In the genomic region with DNA sequence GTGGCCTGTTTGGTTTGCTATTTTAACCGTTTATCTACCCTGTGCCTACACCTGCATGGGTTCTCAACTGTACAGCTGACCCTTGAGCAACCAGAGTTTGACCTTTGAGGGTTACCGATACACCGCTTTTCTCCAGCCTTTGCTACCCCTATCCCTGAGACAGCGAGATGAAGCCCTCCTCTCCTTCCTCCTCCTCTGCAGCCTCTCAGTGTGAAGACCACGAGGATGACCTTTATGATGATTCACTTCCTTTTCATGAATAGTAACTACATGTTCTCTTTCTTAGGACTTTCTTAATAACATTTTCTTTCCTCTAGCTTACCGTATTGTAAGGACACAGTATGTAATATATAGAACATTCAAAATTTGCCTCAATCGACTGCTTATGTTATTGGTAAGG, we compare ENCODE assay signal across 14 cellular contexts. TPM values are rescaled to one million over a fixed set of nuclear protein-coding genes. Genes with fewer than 3 reads are reported as not detected.
DNase-seq lines count a peak whose midpoint lies in the region; ATAC-seq and TF ChIP-seq lines count a peak whose summit lies in the region.
"Had no signal": no experiment of that assay in that cellular context is flagged by ENCODE, and none has a peak within 500 bp of the region (broad histone marks: within the 10 kb centered on the region; RNA-seq: fewer than 3 reads in every experiment).

No MANE protein-coding gene starts in this region.

- H3K4me3 Mint-ChIP-seq in chondrocyte (ENCODE audit: unreplicated experiment): no peak overlapping the region
- no peak overlapping the region for H3K4me3 Mint-ChIP-seq in naive thymus-derived CD8-positive, alpha-beta T cell
- H3K4me3 Mint-ChIP-seq: GM23338 had no signal

- no peaks in the 10 kb centered on the region for H3K36me3 Mint-ChIP-seq in chondrocyte (ENCODE audit: low read depth)
- peaks cover 0 to 5% (median 0%) of the 10 kb centered on the region in 3 donors for H3K36me3 Mint-ChIP-seq in naive thymus-derived CD8-positive, alpha-beta T cell

- no peak overlapping the region for H2AFZ ChIP-seq in PC-3 (ENCODE audit: low read length)

- no peak overlapping the region for H3K27ac ChIP-seq in PC-3 (ENCODE audit: low read length)
- H3K27ac ChIP-seq in suprapubic skin: no peak overlapping the region
- H3K27ac ChIP-seq: ascending aorta, prostate gland had no signal

- H3K4me3 ChIP-seq in PC-3 (ENCODE audit: low read length) (no peak overlapping the region), suprapubic skin (no peak overlapping the region)
- H3K4me3 ChIP-seq: ascending aorta, GM23338, prostate gland had no signal

- H3F3A ChIP-seq in PC-3 (ENCODE audit: low read length, unreplicated experiment): no peaks in the 10 kb centered on the region

- H3K36me3 ChIP-seq in PC-3 (ENCODE audit: low read depth, low read length) (no peaks in the 10 kb centered on the region), suprapubic skin (no peaks in the 10 kb centered on the region)
- H3K36me3 ChIP-seq: ascending aorta, prostate gland had no signal

- no peaks in the 10 kb centered on the region for H3K9me3 Mint-ChIP-seq in chondrocyte (ENCODE audit: low read depth)
- peaks cover 0 to 4% (median 0%) of the 10 kb centered on the region in 9 donors for H3K9me3 Mint-ChIP-seq in naive thymus-derived CD8-positive, alpha-beta T cell
- H3K9me3 Mint-ChIP-seq: GM23338 had no signal

- no peak overlapping the region for H3K9ac ChIP-seq in PC-3 (ENCODE audit: low read length)

- no peak for TF ChIP-seq EP300 in suprapubic skin (IDR thresholded peaks at IDR 0.05)

- peak; percentile 19 for DNase-seq in activated effector memory CD4-positive, alpha-beta T cell treated with anti-CD3 and anti-CD28 coated beads, Interleukin-2, amount 50 U/mL, for 16 hours
- no peak for DNase-seq in activated effector memory CD4-positive, alpha-beta T cell treated with Interleukin-2 at 50 U/mL for 16 hours
- DNase-seq in PC-3 (no peak), chondrocyte (ENCODE audit: low spot score) (no peak), suprapubic skin (ENCODE audit: low spot score in 2 of 2) (peak; percentile 5 to 20), UCSD-AML1 (lab: John Stamatoyannopoulos, UW; ENCODE audit: unreplicated experiment) (no peak), NCI-H1417 (lab: John Stamatoyannopoulos, UW) (no peak)
- DNase-seq in naive thymus-derived CD8-positive, alpha-beta T cell: no peak
- DNase-seq: DMS79 treated with DMSO at 0.1 percent for 48 hours; effector memory CD4-positive, alpha-beta T cell; NCI-H226 had no signal

- CTCF ChIA-PET in PC-3 (lab: Charles Lee): no interaction called here

- peaks cover 9% of the 10 kb centered on the region for H3K4me1 Mint-ChIP-seq in chondrocyte (ENCODE audit: low read depth)
- peaks cover 0 to 16% (median 1%) of the 10 kb centered on the region in 4 donors for H3K4me1 Mint-ChIP-seq in naive thymus-derived CD8-positive, alpha-beta T cell

- H3K4me2 ChIP-seq in PC-3 (ENCODE audit: low read length): no peak overlapping the region
- H3K4me2 ChIP-seq: GM23338 had no signal

- H3K27ac Mint-ChIP-seq in chondrocyte (ENCODE audit: unreplicated experiment): peak overlapping the region; percentile 47
- H3K27ac Mint-ChIP-seq in naive thymus-derived CD8-positive, alpha-beta T cell: no peak overlapping the region
- H3K27ac Mint-ChIP-seq: GM23338 had no signal

- TF ChIP-seq CTCF in PC-3 (conservative IDR thresholded peaks at IDR 0.05; ENCODE audit: low read depth, low read length) (no peak), chondrocyte (IDR thresholded peaks at IDR 0.05) (no peak), suprapubic skin (IDR thresholded peaks at IDR 0.05) (no peak)

- no peaks in the 10 kb centered on the region; the same call in 1 of the 2 replicates for H3K4me1 ChIP-seq in PC-3 (ENCODE audit: insufficient read depth, low read length)
- H3K4me1 ChIP-seq in suprapubic skin: peaks cover 4% of the 10 kb centered on the region
- H3K4me1 ChIP-seq: ascending aorta, prostate gland had no signal

- peak; percentile 40; the same call in 1 of the 2 replicates for ATAC-seq in PC-3
- ATAC-seq in naive thymus-derived CD8-positive, alpha-beta T cell: no peak
- ATAC-seq: GM23338 had no signal

- H3K9me2 ChIP-seq in PC-3 (replicated peaks; ENCODE audit: low read length): no peaks in the 10 kb centered on the region

- H3K27me3 ChIP-seq in PC-3 (ENCODE audit: low read length): peaks cover 10% of the 10 kb centered on the region; the same call in 1 of the 2 replicates
- peaks cover 50% of the 10 kb centered on the region for H3K27me3 ChIP-seq in suprapubic skin
- H3K27me3 ChIP-seq: ascending aorta had no signal

- H3K9me3 ChIP-seq in PC-3 (ENCODE audit: low read length) (no peaks in the 10 kb centered on the region), suprapubic skin (no peaks in the 10 kb centered on the region)
- H3K9me3 ChIP-seq: ascending aorta, prostate gland had no signal

- BruUV-seq in PC-3 (replicated peaks; lab: Mats Ljungman, UMichigan): no TSS peak

- no peaks in the 10 kb centered on the region for H3K79me2 ChIP-seq in PC-3 (ENCODE audit: low read length)

- H3K27me3 Mint-ChIP-seq in chondrocyte (ENCODE audit: low read depth): peaks cover 9% of the 10 kb centered on the region
- peaks cover 15 to 57% (median 33%) of the 10 kb centered on the region in 5 donors for H3K27me3 Mint-ChIP-seq in naive thymus-derived CD8-positive, alpha-beta T cell

- 80% methylated on average over 7 of the region's 7 CpGs for WGBS in suprapubic skin

- no peaks in the 10 kb centered on the region for H4K20me1 ChIP-seq in PC-3 (ENCODE audit: low read length)

- POLR2A ChIA-PET in PC-3 (lab: Charles Lee; ENCODE audit: unreplicated experiment): no interaction called here
- POLR2A ChIA-PET in naive thymus-derived CD8-positive, alpha-beta T cell (lab: Charles Lee): no interaction called here

- TF ChIP-seq POLR2A in suprapubic skin (IDR thresholded peaks at IDR 0.05): no peak

- intact Hi-C loops in PC-3 (cut with micrococcal nuclease): no loop called here

RNA-seq across cellular contexts. Expression of gene RNF187, which starts 14.5 kb away (rescaled TPM):
- total RNA-seq in PC-3 (2014; rRNA removed): 97.7 and 157 TPM in 2 replicates
- 124 to 196 TPM (median 193 TPM) in 3 replicates for total RNA-seq in chondrocyte
- 10 to 100 TPM; 55.6 to 99.6 (median 57.7) TPM for total RNA-seq in suprapubic skin
- 10 to 100 TPM; 84.8 to 87.6 TPM for total RNA-seq in naive thymus-derived CD8-positive, alpha-beta T cell
- polyA plus RNA-seq in naive thymus-derived CD8-positive, alpha-beta T cell: 10 to 100 TPM; 28.4 to 62.6 (median 47.5) TPM

RNA-seq across cellular contexts. Expression of gene TRIM17, which starts 56.0 kb away (rescaled TPM):
- total RNA-seq in PC-3 (2014; rRNA removed) (not detected in 2 replicates), chondrocyte (0.28 to 0.35 TPM in 2 of 3 replicates, not detected in the other), suprapubic skin (1 to 10 TPM; 1.2 to 3.8 (median 2.8) TPM)
- total RNA-seq in naive thymus-derived CD8-positive, alpha-beta T cell: 1 to 10 TPM; 1.7 to 3.1 TPM
- under 1 TPM; 0.39 to 0.62 (median 0.58) TPM for polyA plus RNA-seq in naive thymus-derived CD8-positive, alpha-beta T cell
- total RNA-seq: ascending aorta had no signal

Comparison
In these comparisons a context has a peak if more than half of its experiments do, and no peak if none do; other contexts are left out.
1. DNase-seq: peak in activated effector memory CD4-positive, alpha-beta T cell treated with anti-CD3 and anti-CD28 coated beads, Interleukin-2, amount 50 U/mL, for 16 hours (single experiment) and suprapubic skin (2 of 2); none in activated effector memory CD4-positive, alpha-beta T cell treated with Interleukin-2 at 50 U/mL for 16 hours (single experiment), PC-3 (single experiment), chondrocyte (single experiment), UCSD-AML1 (single experiment), NCI-H1417 (0 of 3) and naive thymus-derived CD8-positive, alpha-beta T cell (0 of 10).